ENCODE assay signal across 8 cellular contexts in the genomic region with DNA sequence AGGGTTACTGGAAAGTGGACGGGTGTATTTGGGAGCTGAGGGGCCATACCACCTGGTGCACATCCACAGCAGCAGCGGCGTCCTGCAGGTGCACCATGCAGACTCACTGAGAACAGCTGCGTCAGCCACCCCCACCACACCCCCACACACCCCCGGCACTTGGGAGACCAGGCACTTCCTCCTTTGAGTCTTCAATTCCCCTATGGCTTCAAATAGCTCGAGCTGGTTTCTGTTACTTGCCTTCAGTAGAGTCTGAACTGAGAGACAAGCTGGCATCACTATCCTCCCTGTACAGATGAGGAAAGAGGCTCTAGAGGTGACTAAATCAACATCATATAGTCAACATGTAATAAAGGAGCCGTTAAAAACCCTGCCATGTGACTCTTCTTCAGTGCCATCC. TPM values are rescaled to one million over a fixed set of nuclear protein-coding genes. Genes with fewer than 3 reads are reported as not detected.
DNase-seq lines count a peak whose midpoint lies in the region; ATAC-seq and TF ChIP-seq lines count a peak whose summit lies in the region.

No MANE protein-coding gene starts in this region.

- ATAC-seq in GM19025 (IDR thresholded peaks at IDR 0.05; ENCODE audit: low read depth, unreplicated experiment) (peak; percentile 76), HG03097 (IDR thresholded peaks at IDR 0.05; ENCODE audit: low FRiP score, unreplicated experiment) (peak; percentile 67)
- peak; percentile 92 to 93 for ATAC-seq in stimulated activated naive B cell treated with anti-CD40 and anti-IgM and Interleukin-4, amounts not matched to agents 10 μg/mL and 1 μg/mL and 100 μg/mL, for 72 hours (replicated peaks)

- peaks cover 77 to 100% (median 93%) of the 10 kb centered on the region in 10 experiments for H3K4me1 ChIP-seq in BLaER1 treated with 17β-estradiol and CSF1 and Interleukin-3, amounts not matched to agents 10 nM and 100 nM
- peaks cover 20% of the 10 kb centered on the region for H3K4me1 ChIP-seq in colonic mucosa
- H3K4me1 ChIP-seq in CD4-positive, alpha-beta memory T cell (ENCODE audit: insufficient read depth, low read length) = no peaks in the 10 kb centered on the region

- H3K4me1 Mint-ChIP-seq in stimulated activated naive B cell treated with anti-CD40 and anti-IgM and Interleukin-4, amounts not matched to agents 10 μg/mL and 1 μg/mL and 100 μg/mL, for 72 hours = peaks cover 30 to 48% of the 10 kb centered on the region in 2 donors
- peaks cover 0 to 5% (median 1%) of the 10 kb centered on the region in 4 donors for H3K4me1 Mint-ChIP-seq in CD4-positive, alpha-beta memory T cell

- H3K4me3 ChIP-seq in BLaER1 treated with 17β-estradiol and CSF1 and Interleukin-3, amounts not matched to agents 10 nM and 100 nM = peak overlapping the region in 4 of 10 experiments; percentile 4 to 18 (median 14); a peak in 1 of 20 replicates
- H3K4me3 ChIP-seq in colonic mucosa = no peak overlapping the region
- H3K4me3 ChIP-seq in lower leg skin (ENCODE audit: low read depth, poor library complexity, severe bottlenecking) = no peak overlapping the region
- H3K4me3 ChIP-seq in CD4-positive, alpha-beta memory T cell (ENCODE audit: low read length in 2 of 2) = no peak overlapping the region

- peaks cover 0 to 49% (median 0%) of the 10 kb centered on the region in 11 experiments; a peak in 7 of 22 replicates for H4K20me1 ChIP-seq in BLaER1 treated with 17β-estradiol and CSF1 and Interleukin-3, amounts not matched to agents 10 nM and 100 nM

- POLR2A ChIA-PET in CD4-positive, alpha-beta memory T cell (lab: Charles Lee; ENCODE audit: partially characterized antibody) = no interaction called here

- no peak for TF ChIP-seq CTCF in colonic mucosa (IDR thresholded peaks at IDR 0.05)
- no peak for TF ChIP-seq CTCF in lower leg skin (IDR thresholded peaks at IDR 0.05)

- CTCF ChIA-PET in CD4-positive, alpha-beta memory T cell (lab: Charles Lee; ENCODE audit: partially characterized antibody) = interaction anchor here (1.2 to 2.2 kb wide), 3 partner anchors 9 to 60 kb away, joined by 3 to 5 read pairs (median 4); no protein-coding TSS in a partner anchor

- no peak for TF ChIP-seq POLR2A in lower leg skin (IDR thresholded peaks at IDR 0.05)

- H3K36me3 ChIP-seq in BLaER1 treated with 17β-estradiol and CSF1 and Interleukin-3, amounts not matched to agents 10 nM and 100 nM = no peaks in the 10 kb centered on the region
- no peaks in the 10 kb centered on the region for H3K36me3 ChIP-seq in colonic mucosa
- H3K36me3 ChIP-seq in CD4-positive, alpha-beta memory T cell (ENCODE audit: insufficient read depth, low read length) = no peaks in the 10 kb centered on the region

- WGBS in lower leg skin, 2 donors = 68 to 87% methylated on average over 7 of the region's 7 CpGs

- peaks cover 41 to 54% of the 10 kb centered on the region in 2 donors for H3K27me3 Mint-ChIP-seq in stimulated activated naive B cell treated with anti-CD40 and anti-IgM and Interleukin-4, amounts not matched to agents 10 μg/mL and 1 μg/mL and 100 μg/mL, for 72 hours
- H3K27me3 Mint-ChIP-seq in CD4-positive, alpha-beta memory T cell = peaks cover 2 to 14% of the 10 kb centered on the region in 2 donors

- peak overlapping the region; percentile 67 for H3K27ac Mint-ChIP-seq in stimulated activated naive B cell treated with anti-CD40 and anti-IgM and Interleukin-4, amounts not matched to agents 10 μg/mL and 1 μg/mL and 100 μg/mL, for 72 hours
- H3K27ac Mint-ChIP-seq in CD4-positive, alpha-beta memory T cell = no peak overlapping the region

- no peaks in the 10 kb centered on the region for H3K9me3 Mint-ChIP-seq in stimulated activated naive B cell treated with anti-CD40 and anti-IgM and Interleukin-4, amounts not matched to agents 10 μg/mL and 1 μg/mL and 100 μg/mL, for 72 hours
- H3K9me3 Mint-ChIP-seq in CD4-positive, alpha-beta memory T cell = no peaks in the 10 kb centered on the region

- peak overlapping the region; percentile 56 to 65 for H3K4me3 Mint-ChIP-seq in stimulated activated naive B cell treated with anti-CD40 and anti-IgM and Interleukin-4, amounts not matched to agents 10 μg/mL and 1 μg/mL and 100 μg/mL, for 72 hours
- H3K4me3 Mint-ChIP-seq in CD4-positive, alpha-beta memory T cell = no peak overlapping the region

- intact Hi-C loops in colonic mucosa (cut with DNase I) = no loop called here
- intact Hi-C loops in lower leg skin (cut with DNase I; ENCODE audit: low total_unique reads) = no loop called here
- intact Hi-C loops in CD4-positive, alpha-beta memory T cell (cut with micrococcal nuclease) = no loop called here

- H3K27ac ChIP-seq in BLaER1 treated with 17β-estradiol and CSF1 and Interleukin-3, amounts not matched to agents 10 nM and 100 nM = peak overlapping the region in 9 of 11 experiments; percentile 33 to 92 (median 74); a peak in 18 of 22 replicates
- H3K27ac ChIP-seq in colonic mucosa = peak overlapping the region; percentile 53
- no peak overlapping the region for H3K27ac ChIP-seq in CD4-positive, alpha-beta memory T cell (ENCODE audit: low read depth, low read length)

- H3K27me3 ChIP-seq in BLaER1 treated with 17β-estradiol and CSF1 and Interleukin-3, amounts not matched to agents 10 nM and 100 nM = peaks cover 0 to 4% (median 0%) of the 10 kb centered on the region in 11 experiments; a peak in 1 of 22 replicates
- H3K27me3 ChIP-seq in colonic mucosa = no peaks in the 10 kb centered on the region
- peaks cover 6% of the 10 kb centered on the region for H3K27me3 ChIP-seq in CD4-positive, alpha-beta memory T cell (ENCODE audit: insufficient read depth, low read length)

- DNase-seq in NCI-H2171 treated with DMSO at 0.1 percent for 48 hours (lab: John Stamatoyannopoulos, UW) = peak; percentile 98
- DNase-seq in colonic mucosa = peak; percentile 60
- peak; percentile 72 for DNase-seq in stimulated activated naive B cell treated with anti-CD40 and anti-IgM and Interleukin-4, amounts not matched to agents 10 μg/mL and 1 μg/mL and 100 μg/mL, for 72 hours
- no peak for DNase-seq in lower leg skin (ENCODE audit: low spot score in 2 of 2)
- DNase-seq in CD4-positive, alpha-beta memory T cell = no peak

- H3K4me2 ChIP-seq in BLaER1 treated with 17β-estradiol and CSF1 and Interleukin-3, amounts not matched to agents 10 nM and 100 nM = peak overlapping the region; percentile 74 to 94 (median 86)

- peak overlapping the region in 8 of 11 experiments; percentile 5 to 78 (median 62); a peak in 13 of 22 replicates for H3K9ac ChIP-seq in BLaER1 treated with 17β-estradiol and CSF1 and Interleukin-3, amounts not matched to agents 10 nM and 100 nM
- peak overlapping the region in 1 of 2 donors; percentile 32 for H3K9ac ChIP-seq in colonic mucosa (ENCODE audit: low read depth in 2 of 2, low read length in 2 of 2)

- H3K36me3 Mint-ChIP-seq in stimulated activated naive B cell treated with anti-CD40 and anti-IgM and Interleukin-4, amounts not matched to agents 10 μg/mL and 1 μg/mL and 100 μg/mL, for 72 hours = no peaks in the 10 kb centered on the region
- no peaks in the 10 kb centered on the region for H3K36me3 Mint-ChIP-seq in CD4-positive, alpha-beta memory T cell

- no peaks in the 10 kb centered on the region for H3K9me3 ChIP-seq in BLaER1 treated with 17β-estradiol and CSF1 and Interleukin-3, amounts not matched to agents 10 nM and 100 nM (replicated peaks in 1 of 11)
- H3K9me3 ChIP-seq in colonic mucosa = no peaks in the 10 kb centered on the region
- no peaks in the 10 kb centered on the region for H3K9me3 ChIP-seq in CD4-positive, alpha-beta memory T cell (ENCODE audit: control insufficient read depth in 1 of 2, low read length in 2 of 2)

RNA-seq across cellular contexts. Expression of a gene that starts 15.4 kb away (rescaled TPM):
- total RNA-seq in colonic mucosa (10 to 100 TPM; 14.7 to 15.2 TPM), lower leg skin (10 to 100 TPM in 3 of 4 donors, 1 to 10 TPM in 1; 7.5 to 14.3 (median 12.7) TPM)
- total RNA-seq in CD4-positive, alpha-beta memory T cell = under 1 TPM; 0.61 to 0.90 TPM
- not detected for polyA plus RNA-seq in CD4-positive, alpha-beta memory T cell

RNA-seq across cellular contexts. Expression of a gene that starts 48.3 kb away (rescaled TPM):
- 10 to 100 TPM; 35.7 to 52.8 TPM for total RNA-seq in colonic mucosa
- 10 to 100 TPM; 30.3 to 56.1 (median 46.6) TPM for total RNA-seq in lower leg skin
- total RNA-seq in CD4-positive, alpha-beta memory T cell = 10 to 100 TPM; 76.0 to 76.6 TPM
- 10 to 100 TPM; 30.6 to 50.2 TPM for polyA plus RNA-seq in CD4-positive, alpha-beta memory T cell

Comparison
In these comparisons a context has a peak if more than half of its experiments do, and no peak if none do; other contexts are left out.
1. DNase-seq: peak in NCI-H2171 treated with DMSO at 0.1 percent for 48 hours (single experiment), colonic mucosa (single experiment) and stimulated activated naive B cell treated with anti-CD40 and anti-IgM and Interleukin-4, amounts not matched to agents 10 μg/mL and 1 μg/mL and 100 μg/mL, for 72 hours (single experiment); none in lower leg skin (0 of 2) and CD4-positive, alpha-beta memory T cell (0 of 5).
2. H3K4me3 Mint-ChIP-seq: peak in stimulated activated naive B cell treated with anti-CD40 and anti-IgM and Interleukin-4, amounts not matched to agents 10 μg/mL and 1 μg/mL and 100 μg/mL, for 72 hours (2 of 2); none in CD4-positive, alpha-beta memory T cell (0 of 8).
3. RNA of a gene that starts 15.4 kb away (total RNA-seq): 14.7 to 15.2 TPM in colonic mucosa and 7.5 to 14.3 TPM in lower leg skin; 0.61 to 0.90 TPM in CD4-positive, alpha-beta memory T cell; every median in the first group is over 4 times any median in the second.
4. Peak in every context shown above with its lines, with median percentiles within 50 percentile points of each other: ATAC-seq.